21 cellular contexts compared by ENCODE assay signal in genomic region chr7:2204446-2204845, GRCh38. TPM values are rescaled to one million over a fixed set of nuclear protein-coding genes. Genes with fewer than 3 reads are reported as not detected.
A peak's percentile ranks its signal among the peaks of the same experiment; 100 is the strongest.
DNase-seq lines count a peak whose midpoint lies in the region; ATAC-seq and TF ChIP-seq lines count a peak whose summit lies in the region.
"Had no signal": no experiment of that assay in that cellular context is flagged by ENCODE, and none has a peak within 500 bp of the region (broad histone marks: within the 10 kb centered on the region; RNA-seq: fewer than 3 reads in every experiment).

No MANE protein-coding gene starts in this region.

- H3K27ac ChIP-seq in cardiac muscle cell (peak overlapping the region; percentile 85), left ventricle myocardium inferior (replicated peaks) (no peak overlapping the region), Karpas-422 (ENCODE audit: low read length) (peak overlapping the region; percentile 39; the same call in 1 of the 2 replicates), upper lobe of right lung (no peak overlapping the region), lower lobe of right lung (no peak overlapping the region)
- H3K27ac ChIP-seq: neutrophil, SJSA1 had no signal

- TF ChIP-seq CTCF in cardiac muscle cell (IDR thresholded peaks at IDR 0.05; ENCODE audit: low read depth, low read length) (no peak), left ventricle myocardium inferior (IDR thresholded peaks at IDR 0.05; ENCODE audit: borderline replicate concordance) (no peak), upper lobe of right lung (IDR thresholded peaks at IDR 0.05) (no peak), lower lobe of right lung (IDR thresholded peaks at IDR 0.05) (no peak)

- no peak overlapping the region for H2AFZ ChIP-seq in Karpas-422 (ENCODE audit: low read length)
- H2AFZ ChIP-seq: GM23338 had no signal

- DNase-seq in cardiac muscle cell (ENCODE audit: low read depth in 1 of 2, low spot score in 1 of 2) (no peak), left ventricle myocardium inferior (no peak), Karpas-422 (no peak), mesenteric fat pad (ENCODE audit: low spot score) (peak; percentile 68), upper lobe of right lung (peak; percentile 38), lower lobe of right lung (no peak), retina (no peak)
- DNase-seq: activated CD8-positive, alpha-beta memory T cell treated with anti-CD3 and anti-CD28 coated beads, Interleukin-2, amount 10 ng/mL, durations not matched to agents 7 days and 5 days; activated naive CD4-positive, alpha-beta T cell treated with Interleukin-2 at 50 U/mL for 16 hours; activated T-cell treated with anti-CD3 and anti-CD28 coated beads, Interleukin-2, amount 50 U/mL, for 72 hours; CD8-positive, alpha-beta T cell; hypothalamus; immature natural killer cell; mesendoderm; NCI-H446; NCI-H82; T-cell had no signal

- no peak overlapping the region for H3K9ac ChIP-seq in Karpas-422 (ENCODE audit: low read length)

- H3K4me1 ChIP-seq in cardiac muscle cell (ENCODE audit: low read depth): peaks cover 61% of the 10 kb centered on the region
- peaks cover 13% of the 10 kb centered on the region for H3K4me1 ChIP-seq in left ventricle myocardium inferior
- H3K4me1 ChIP-seq in Karpas-422 (ENCODE audit: low read length): peaks cover 24% of the 10 kb centered on the region
- peaks cover 4% of the 10 kb centered on the region for H3K4me1 ChIP-seq in upper lobe of right lung
- H3K4me1 ChIP-seq in lower lobe of right lung: no peaks in the 10 kb centered on the region
- H3K4me1 ChIP-seq: SJSA1 had no signal

- H3K27me3 ChIP-seq in cardiac muscle cell: no peaks in the 10 kb centered on the region
- no peaks in the 10 kb centered on the region for H3K27me3 ChIP-seq in left ventricle myocardium inferior (ENCODE audit: low read depth)
- H3K27me3 ChIP-seq in Karpas-422 (ENCODE audit: low read length): no peaks in the 10 kb centered on the region
- no peaks in the 10 kb centered on the region for H3K27me3 ChIP-seq in upper lobe of right lung
- no peaks in the 10 kb centered on the region for H3K27me3 ChIP-seq in lower lobe of right lung (ENCODE audit: low read depth)
- H3K27me3 ChIP-seq: neutrophil, SJSA1 had no signal

- peak overlapping the region; percentile 52 for H3K4me2 ChIP-seq in Karpas-422 (ENCODE audit: low read depth, low read length, poor library complexity, severe bottlenecking)
- H3K4me2 ChIP-seq: GM23338 had no signal

- H3K9me2 ChIP-seq in Karpas-422 (replicated peaks; ENCODE audit: insufficient read depth, low read length): no peaks in the 10 kb centered on the region

- H3K4me3 ChIP-seq in cardiac muscle cell: no peak overlapping the region
- no peak overlapping the region for H3K4me3 ChIP-seq in left ventricle myocardium inferior
- H3K4me3 ChIP-seq in Karpas-422 (ENCODE audit: low read length): no peak overlapping the region
- no peak overlapping the region for H3K4me3 ChIP-seq in upper lobe of right lung
- H3K4me3 ChIP-seq in lower lobe of right lung: no peak overlapping the region
- H3K4me3 ChIP-seq: GM23338, SJSA1 had no signal

- peaks cover 13% of the 10 kb centered on the region for H3K79me2 ChIP-seq in Karpas-422 (ENCODE audit: low read length)

- intact Hi-C loops in left ventricle myocardium inferior (cut with micrococcal nuclease) (no loop called here), upper lobe of right lung (cut with DNase I) (no loop called here), lower lobe of right lung (cut with DNase I) (no loop called here)

- peaks cover 11% of the 10 kb centered on the region for H4K20me1 ChIP-seq in Karpas-422 (ENCODE audit: insufficient read depth, low read depth, low read length)

- no peaks in the 10 kb centered on the region for H3K9me3 ChIP-seq in cardiac muscle cell (ENCODE audit: low read depth)
- H3K9me3 ChIP-seq in left ventricle myocardium inferior (replicated peaks): no peaks in the 10 kb centered on the region
- no peaks in the 10 kb centered on the region for H3K9me3 ChIP-seq in Karpas-422 (ENCODE audit: low read length)
- no peaks in the 10 kb centered on the region for H3K9me3 ChIP-seq in upper lobe of right lung
- H3K9me3 ChIP-seq in lower lobe of right lung: no peaks in the 10 kb centered on the region
- H3K9me3 ChIP-seq: neutrophil, SJSA1 had no signal

- ATAC-seq in upper lobe of right lung: no peak
- no peak for ATAC-seq in lower lobe of right lung
- ATAC-seq: activated CD8-positive, alpha-beta memory T cell treated with anti-CD3 and anti-CD28 coated beads, Interleukin-2, amount 10 ng/mL, durations not matched to agents 7 days and 5 days; activated T-cell treated with anti-CD3 and anti-CD28 coated beads, Interleukin-2, amount 50 U/mL, for 72 hours; CD8-positive, alpha-beta T cell; GM23338; stimulated activated effector memory CD8-positive, alpha-beta T cell treated with anti-CD3 and anti-CD28 coated beads, Interleukin-12 subunit alpha, Interleukin-12 subunit beta, amount 100 ng/mL, for 72 hours; T-cell had no signal

- H3K36me3 ChIP-seq in cardiac muscle cell: no peaks in the 10 kb centered on the region
- H3K36me3 ChIP-seq in left ventricle myocardium inferior: peaks cover 27% of the 10 kb centered on the region
- peaks cover 4% of the 10 kb centered on the region; the same call in 1 of the 2 replicates for H3K36me3 ChIP-seq in Karpas-422 (ENCODE audit: insufficient read depth, low read length)
- peaks cover 32% of the 10 kb centered on the region for H3K36me3 ChIP-seq in upper lobe of right lung
- peaks cover 46% of the 10 kb centered on the region for H3K36me3 ChIP-seq in lower lobe of right lung

RNA-seq across cellular contexts. Expression of gene MAD1L1, which starts 28.3 kb away (rescaled TPM):
- total RNA-seq in cardiac muscle cell (56.2 and 70.6 TPM in 2 replicates), left ventricle myocardium inferior (16.2 TPM), mesenteric fat pad (32.2 TPM), upper lobe of right lung (48.4 TPM), lower lobe of right lung (44.5 TPM)
- 38.3 and 47.0 TPM in 2 replicates for polyA plus RNA-seq in cardiac muscle cell
- total RNA-seq in Karpas-422 (2014; rRNA removed; shearing (Covaris generic); ENCODE audit: low replicate concordance): 38.6 and 61.5 TPM in 2 replicates

RNA-seq across cellular contexts. Expression of gene MRM2, which starts 37.6 kb away (rescaled TPM):
- total RNA-seq in cardiac muscle cell (22.6 and 24.2 TPM in 2 replicates), left ventricle myocardium inferior (19.9 TPM), mesenteric fat pad (19.7 TPM), upper lobe of right lung (23.7 TPM), lower lobe of right lung (22.6 TPM)
- polyA plus RNA-seq in cardiac muscle cell: 35.6 and 53.5 TPM in 2 replicates
- total RNA-seq in Karpas-422 (2014; rRNA removed; shearing (Covaris generic); ENCODE audit: low replicate concordance): 35.5 TPM in 2 replicates

RNA-seq across cellular contexts. Expression of gene NUDT1, which starts 37.6 kb away (rescaled TPM):
- total RNA-seq in cardiac muscle cell (16.2 and 33.0 TPM in 2 replicates), left ventricle myocardium inferior (12.5 TPM), mesenteric fat pad (16.3 TPM), upper lobe of right lung (13.2 TPM), lower lobe of right lung (10.2 TPM)
- 33.8 and 37.5 TPM in 2 replicates for polyA plus RNA-seq in cardiac muscle cell
- 45.3 and 84.8 TPM in 2 replicates for total RNA-seq in Karpas-422 (2014; rRNA removed; shearing (Covaris generic); ENCODE audit: low replicate concordance)

Comparison
In these comparisons a context has a peak if more than half of its experiments do, and no peak if none do; other contexts are left out.
1. H3K27ac ChIP-seq: peak in cardiac muscle cell (single experiment) and Karpas-422 (single experiment); none in left ventricle myocardium inferior (single experiment), upper lobe of right lung (single experiment) and lower lobe of right lung (single experiment).
2. DNase-seq: peak in mesenteric fat pad (single experiment) and upper lobe of right lung (single experiment); none in cardiac muscle cell (0 of 2), left ventricle myocardium inferior (single experiment), Karpas-422 (single experiment), lower lobe of right lung (single experiment) and retina (single experiment).